Comparison of ENCODE assay signal across 25 cellular contexts in the genomic region with DNA sequence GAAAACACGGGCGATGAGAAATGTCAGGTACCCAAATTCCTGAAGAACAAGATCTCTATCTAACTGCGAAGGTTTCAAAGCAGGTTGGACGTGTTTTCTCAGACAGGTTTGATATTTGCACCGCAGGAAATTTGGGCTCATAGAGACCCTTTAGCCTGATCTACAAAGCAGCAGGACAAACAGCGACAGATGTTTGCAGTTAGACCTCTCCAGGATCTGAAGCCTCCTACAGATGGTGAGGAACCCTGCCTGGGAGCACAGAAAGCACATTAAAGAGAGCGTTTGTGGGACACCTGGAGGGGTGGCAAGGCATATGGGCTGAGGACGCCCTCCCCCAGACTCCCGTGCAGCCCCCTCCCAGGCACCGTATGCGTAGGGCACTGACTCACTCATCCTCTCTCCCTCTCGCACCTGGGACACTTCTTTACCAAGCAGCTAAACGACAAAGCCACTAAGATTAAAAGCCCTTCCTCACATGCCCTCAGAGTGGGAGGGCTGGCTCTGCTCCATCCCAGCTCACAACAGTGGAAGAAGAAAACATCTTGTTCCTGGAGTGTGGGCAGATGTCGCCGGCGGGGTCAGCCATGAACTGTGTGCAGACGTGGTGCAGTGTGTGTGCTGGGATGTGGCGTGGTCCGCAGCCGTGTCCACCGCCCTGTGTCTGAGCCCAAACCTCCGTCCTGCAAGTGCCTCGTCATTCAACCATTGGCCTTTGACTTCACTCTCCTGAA.
DNase-seq lines count a peak whose midpoint lies in the region; ATAC-seq and TF ChIP-seq lines count a peak whose summit lies in the region.
"Had no signal": no experiment of that assay in that cellular context is flagged by ENCODE, and none has a peak within 500 bp of the region (broad histone marks: within the 10 kb centered on the region; RNA-seq: fewer than 3 reads in every experiment).

No MANE protein-coding gene starts in this region.

- no peak for TF ChIP-seq POLR2A in esophagus muscularis mucosa (IDR thresholded peaks at IDR 0.05; ENCODE audit: low read depth)

- no peak for TF ChIP-seq EP300 in esophagus muscularis mucosa (IDR thresholded peaks at IDR 0.05)

- peaks cover 74% of the 10 kb centered on the region for H3K4me1 Mint-ChIP-seq in osteocyte (ENCODE audit: unreplicated experiment)

- no peaks in the 10 kb centered on the region for H3K27me3 Mint-ChIP-seq in osteocyte (ENCODE audit: unreplicated experiment)

- H3K4me3 ChIP-seq in esophagus muscularis mucosa (no peak overlapping the region), smooth muscle cell (no peak overlapping the region)
- H3K4me3 ChIP-seq: breast epithelium, esophagus squamous epithelium, thyroid gland had no signal

- no peak overlapping the region for H3K4me2 ChIP-seq in smooth muscle cell

- intact Hi-C loops in esophagus muscularis mucosa (cut with DNase I) = no loop called here
- intact Hi-C loops in left colon (cut with DNase I, micrococcal nuclease) = no loop called here

- no peak for ATAC-seq in left colon
- ATAC-seq: CD8-positive, alpha-beta T cell; stimulated activated naive CD8-positive, alpha-beta T cell treated with anti-CD3 and anti-CD28 coated beads, Interleukin-15, Interleukin-2, amounts not matched to agents 100 U/mL and 50 U/mL, for 24 hours had no signal

- DNase-seq in DMS 273 treated with DMSO at 0.1 percent for 48 hours (lab: John Stamatoyannopoulos, UW) = peak; percentile 96
- DNase-seq in NCI-H524 treated with DMSO at 0.1 percent for 48 hours (lab: John Stamatoyannopoulos, UW) = peak; percentile 98
- peak; percentile 50 for DNase-seq in esophagus muscularis mucosa (ENCODE audit: extremely low spot score)
- peak; percentile 65 for DNase-seq in osteocyte (ENCODE audit: extremely low spot score, unreplicated experiment)
- DNase-seq in A172 (ENCODE audit: low spot score) = no peak
- no peak for DNase-seq in CD1c-positive myeloid dendritic cell (ENCODE audit: extremely low spot score)
- DNase-seq in left colon = no peak
- DNase-seq in smooth muscle cell (lab: John Stamatoyannopoulos, UW; ENCODE audit: unreplicated experiment) = no peak
- DNase-seq: activated CD4-positive, CD25-positive, alpha-beta regulatory T cell; activated naive CD4-positive, alpha-beta T cell treated with Interleukin-2 at 50 U/mL for 16 hours; DMS153; esophagus squamous epithelium; foreskin melanocyte; HCEC 1CT; mammary epithelial cell; NCI-H1092; NCI-H2029; NCI-H446; SHP77; stimulated activated naive CD8-positive, alpha-beta T cell treated with anti-CD3 and anti-CD28 coated beads, Interleukin-15, Interleukin-2, amounts not matched to agents 100 U/mL and 50 U/mL, for 24 hours; SW 1271; thyroid gland had no signal

- no peaks in the 10 kb centered on the region for H3K36me3 Mint-ChIP-seq in osteocyte (ENCODE audit: unreplicated experiment)
- H3K36me3 Mint-ChIP-seq: CD8-positive, alpha-beta T cell had no signal

- H3K4me1 ChIP-seq in esophagus muscularis mucosa = peaks cover 4 to 26% (median 23%) of the 10 kb centered on the region in 4 donors
- H3K4me1 ChIP-seq in smooth muscle cell (ENCODE audit: low read depth) = no peaks in the 10 kb centered on the region
- H3K4me1 ChIP-seq: breast epithelium had no signal

- H3K27me3 ChIP-seq in esophagus muscularis mucosa (no peaks in the 10 kb centered on the region), smooth muscle cell (ENCODE audit: low read depth) (no peaks in the 10 kb centered on the region)
- H3K27me3 ChIP-seq: breast epithelium, neutrophil, thyroid gland had no signal

- no peaks in the 10 kb centered on the region for H3K9me3 Mint-ChIP-seq in osteocyte (ENCODE audit: unreplicated experiment)
- H3K9me3 Mint-ChIP-seq: CD8-positive, alpha-beta T cell had no signal

- no peaks in the 10 kb centered on the region for H3K79me2 ChIP-seq in smooth muscle cell (ENCODE audit: low read depth)

- no peaks in the 10 kb centered on the region for H4K20me1 ChIP-seq in smooth muscle cell (ENCODE audit: low read depth)

- no peak for TF ChIP-seq CTCF in esophagus muscularis mucosa (IDR thresholded peaks at IDR 0.05)
- no peak for TF ChIP-seq CTCF in osteocyte (IDR thresholded peaks at IDR 0.05)
- TF ChIP-seq CTCF in smooth muscle cell (IDR thresholded peaks at IDR 0.05; ENCODE audit: borderline replicate concordance, insufficient read depth, poor library complexity, severe bottlenecking) = no peak

- peak overlapping the region; percentile 12 for H3K27ac Mint-ChIP-seq in osteocyte (ENCODE audit: unreplicated experiment)
- H3K27ac Mint-ChIP-seq: CD8-positive, alpha-beta T cell had no signal

- no peaks in the 10 kb centered on the region for H3K9me3 ChIP-seq in esophagus muscularis mucosa
- H3K9me3 ChIP-seq in smooth muscle cell (replicated peaks; ENCODE audit: low read depth) = no peaks in the 10 kb centered on the region
- H3K9me3 ChIP-seq: breast epithelium, esophagus squamous epithelium, neutrophil, thyroid gland had no signal

- no peaks in the 10 kb centered on the region for H3F3A ChIP-seq in smooth muscle cell (ENCODE audit: low read depth)

- H3K9ac ChIP-seq in smooth muscle cell (ENCODE audit: low read depth) = no peak overlapping the region

- no peak overlapping the region for H3K27ac ChIP-seq in esophagus muscularis mucosa (replicated peaks in 1 of 4)
- H3K27ac ChIP-seq in smooth muscle cell (ENCODE audit: low read depth) = no peak overlapping the region
- H3K27ac ChIP-seq: breast epithelium, esophagus squamous epithelium, neutrophil, thyroid gland had no signal

- H3K36me3 ChIP-seq in esophagus muscularis mucosa = no peaks in the 10 kb centered on the region
- no peaks in the 10 kb centered on the region for H3K36me3 ChIP-seq in smooth muscle cell (ENCODE audit: low read depth)
- H3K36me3 ChIP-seq: breast epithelium, esophagus squamous epithelium, neutrophil, thyroid gland had no signal

- WGBS in esophagus muscularis mucosa = 84% methylated on average over 23 of the region's 23 CpGs
- WGBS in smooth muscle cell (ENCODE audit: low lambda C conversion rate) = 90% methylated on average over 22 of the region's 23 CpGs

- no peak overlapping the region for H3K4me3 Mint-ChIP-seq in osteocyte (ENCODE audit: unreplicated experiment)
- H3K4me3 Mint-ChIP-seq: CD8-positive, alpha-beta T cell had no signal

- H2AFZ ChIP-seq in smooth muscle cell (ENCODE audit: low read depth) = no peak overlapping the region

Comparison
In these comparisons a context has a peak if more than half of its experiments do, and no peak if none do; other contexts are left out.
1. DNase-seq: peak in DMS 273 treated with DMSO at 0.1 percent for 48 hours (single experiment), NCI-H524 treated with DMSO at 0.1 percent for 48 hours (single experiment), esophagus muscularis mucosa (single experiment) and osteocyte (single experiment); none in A172 (single experiment), CD1c-positive myeloid dendritic cell (single experiment), left colon (0 of 2) and smooth muscle cell (single experiment).